In the genomic region with DNA sequence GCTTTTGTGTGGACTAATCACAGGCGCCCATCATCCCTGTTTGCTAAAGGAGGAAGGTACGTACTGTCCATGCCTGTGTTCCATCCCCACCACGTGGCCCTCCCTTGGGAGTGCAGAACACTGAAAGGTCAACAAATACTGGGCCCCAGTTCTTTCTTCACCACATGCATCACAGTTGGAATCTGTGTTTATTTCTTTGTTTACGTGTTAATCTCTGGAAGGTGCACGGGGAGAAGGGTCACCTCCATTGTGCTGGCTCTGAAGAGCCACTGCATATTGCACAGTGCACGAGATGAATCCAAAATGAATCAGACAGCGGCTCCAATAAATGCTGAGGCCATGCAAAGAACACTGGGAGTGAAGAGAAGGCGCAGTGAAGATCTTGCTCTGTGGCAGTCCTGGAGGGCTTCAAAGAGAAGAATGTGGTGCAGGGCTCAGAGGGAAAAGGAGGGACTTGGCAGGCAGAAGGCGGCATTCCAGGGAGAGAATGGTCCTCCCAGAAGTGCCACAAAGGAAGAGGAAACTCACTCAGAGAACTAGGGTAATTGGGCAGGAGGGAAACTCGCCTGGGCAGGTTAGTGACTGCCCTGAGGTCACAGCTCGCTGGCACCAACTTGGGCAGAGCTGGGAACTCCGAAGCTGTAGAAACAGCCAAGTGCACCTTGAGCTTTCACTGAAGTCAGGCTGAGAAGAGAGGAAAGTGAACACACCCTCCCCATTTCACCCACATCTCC, we compare ENCODE assay signal across 12 cellular contexts. TPM values are rescaled to one million over a fixed set of nuclear protein-coding genes. Genes with fewer than 3 reads are reported as not detected.
DNase-seq lines count a peak whose midpoint lies in the region; TF ChIP-seq lines count a peak whose summit lies in the region.
"Had no signal": no experiment of that assay in that cellular context is flagged by ENCODE, and none has a peak within 500 bp of the region (broad histone marks: within the 10 kb centered on the region; RNA-seq: fewer than 3 reads in every experiment).

No MANE protein-coding gene starts in this region.

- peak overlapping the region in 1 of 2 experiments; percentile 54 for H3K18ac ChIP-seq in mesenchymal stem cell (ENCODE audit: low read depth in 1 of 2, low read length in 2 of 2)

- H3K9me3 ChIP-seq in mesenchymal stem cell (ENCODE audit: control insufficient read depth, low read length), result no peaks in the 10 kb centered on the region

- H3K4ac ChIP-seq in mesenchymal stem cell (ENCODE audit: low read depth in 1 of 2, low read length in 2 of 2), result peak overlapping the region; percentile 47 to 57

- H2BK120ac ChIP-seq in mesenchymal stem cell (ENCODE audit: low read depth, low read length), result peak overlapping the region; percentile 42

- H3K9ac ChIP-seq in mesenchymal stem cell (ENCODE audit: low read length), result no peak overlapping the region

- no peak overlapping the region for H3K4me2 ChIP-seq in mesenchymal stem cell (ENCODE audit: low read length, poor library complexity, severe bottlenecking)

- H2AFZ ChIP-seq in mesenchymal stem cell (ENCODE audit: low read depth, low read length), result no peak overlapping the region

- no peaks in the 10 kb centered on the region for H3K4me1 Mint-ChIP-seq in activated naive CD8-positive, alpha-beta T cell treated with anti-CD3 and anti-CD28 coated beads for 36 hours

- no peak overlapping the region for H3K4me3 Mint-ChIP-seq in activated naive CD8-positive, alpha-beta T cell treated with anti-CD3 and anti-CD28 coated beads for 36 hours
- H3K4me3 Mint-ChIP-seq: activated CD8-positive, alpha-beta T cell treated with anti-CD3 and anti-CD28 coated beads, Interleukin-2, amount 10 ng/mL, durations not matched to agents 7 days and 5 days had no signal

- no peak overlapping the region for H2BK5ac ChIP-seq in mesenchymal stem cell (ENCODE audit: low read depth, low read length, poor library complexity, severe bottlenecking)

- CTCF ChIA-PET in HEK293T (lab: Yijun Ruan, JAX), result no interaction called here

- peak overlapping the region; percentile 72 for H3K27ac ChIP-seq in epithelial cell of prostate
- H3K27ac ChIP-seq in mesenchymal stem cell (ENCODE audit: low read length, poor library complexity, severe bottlenecking), result no peak overlapping the region
- H3K27ac ChIP-seq in urinary bladder (ENCODE audit: low read depth), result peak overlapping the region; percentile 74

- WGBS in mesenchymal stem cell, result 65% methylated on average over 12 of the region's 12 CpGs
- 65% methylated on average over 12 of the region's 12 CpGs for whole genome bisulfite sequencing in urinary bladder

- peak overlapping the region; percentile 31 to 70 for H2BK12ac ChIP-seq in mesenchymal stem cell (ENCODE audit: low read length in 2 of 2)

- no peaks in the 10 kb centered on the region for H3K27me3 ChIP-seq in mesenchymal stem cell (ENCODE audit: control insufficient read depth in 1 of 2, insufficient read depth in 1 of 2, low read length in 2 of 2)

- peaks cover 0 to 3% of the 10 kb centered on the region in 2 experiments for H3K36me3 ChIP-seq in mesenchymal stem cell (ENCODE audit: control insufficient read depth in 1 of 2, insufficient read depth in 2 of 2, low read depth in 1 of 2, low read length in 2 of 2)
- no peaks in the 10 kb centered on the region for H3K36me3 ChIP-seq in urinary bladder (ENCODE audit: insufficient read depth)

- peaks cover 34% of the 10 kb centered on the region for H3K4me1 ChIP-seq in mesenchymal stem cell (ENCODE audit: control insufficient read depth, insufficient read depth, low read depth, low read length)
- peaks cover 1% of the 10 kb centered on the region for H3K4me1 ChIP-seq in urinary bladder (ENCODE audit: insufficient read depth)

- H2AK5ac ChIP-seq in mesenchymal stem cell (ENCODE audit: low read length, severe bottlenecking), result no peak overlapping the region

- H3K27me3 Mint-ChIP-seq in activated naive CD8-positive, alpha-beta T cell treated with anti-CD3 and anti-CD28 coated beads for 36 hours, result no peaks in the 10 kb centered on the region

- peak overlapping the region; percentile 47 for H4K91ac ChIP-seq in mesenchymal stem cell (ENCODE audit: low read length)

- H2BK15ac ChIP-seq in mesenchymal stem cell (ENCODE audit: low read depth, poor library complexity, severe bottlenecking), result peak overlapping the region; percentile 84

- no peak overlapping the region for H3K23ac ChIP-seq in mesenchymal stem cell (ENCODE audit: low read length in 2 of 2)

- H3K14ac ChIP-seq in mesenchymal stem cell (ENCODE audit: low read length in 2 of 2), result no peak overlapping the region

- H3K4me3 ChIP-seq in mesenchymal stem cell (ENCODE audit: insufficient read depth in 1 of 2, low read depth in 1 of 2, low read length in 2 of 2) (no peak overlapping the region), urinary bladder (ENCODE audit: low read depth, low read length) (no peak overlapping the region)

- POLR2A ChIA-PET in HEK293T (lab: Yijun Ruan, JAX), result no interaction called here

- no peaks in the 10 kb centered on the region for H3K9me3 Mint-ChIP-seq in activated naive CD8-positive, alpha-beta T cell treated with anti-CD3 and anti-CD28 coated beads for 36 hours

- DNase-seq in NCI-H345 (lab: John Stamatoyannopoulos, UW) (peak; percentile 9), NCI-H345 treated with DMSO at 0.1 percent for 48 hours (lab: John Stamatoyannopoulos, UW; ENCODE audit: unreplicated experiment) (no peak), epithelial cell of prostate (ENCODE audit: low read depth, low spot score) (no peak), mesenchymal stem cell (peak; percentile 66), HEK293T (ENCODE audit: extremely low spot score) (no peak), NCI-H524 (lab: John Stamatoyannopoulos, UW) (no peak)
- DNase-seq in activated naive CD8-positive, alpha-beta T cell treated with anti-CD3 and anti-CD28 coated beads for 36 hours, result no peak
- DNase-seq: activated CD8-positive, alpha-beta T cell treated with anti-CD3 and anti-CD28 coated beads, Interleukin-2, amount 10 ng/mL, durations not matched to agents 7 days and 5 days; mesendoderm; NCI-H510A treated with DMSO at 0.1 percent for 48 hours; T-helper 1 cell had no signal

- peak overlapping the region; percentile 60 for H4K8ac ChIP-seq in mesenchymal stem cell (ENCODE audit: low read length)

- H3K36me3 Mint-ChIP-seq in activated naive CD8-positive, alpha-beta T cell treated with anti-CD3 and anti-CD28 coated beads for 36 hours, result peaks cover 2% of the 10 kb centered on the region

- H3K27ac Mint-ChIP-seq in activated naive CD8-positive, alpha-beta T cell treated with anti-CD3 and anti-CD28 coated beads for 36 hours, result no peak overlapping the region
- H3K27ac Mint-ChIP-seq: activated CD8-positive, alpha-beta T cell treated with anti-CD3 and anti-CD28 coated beads, Interleukin-2, amount 10 ng/mL, durations not matched to agents 7 days and 5 days had no signal

- peaks cover 20% of the 10 kb centered on the region for H3K79me1 ChIP-seq in mesenchymal stem cell (replicated peaks; ENCODE audit: low read length, poor library complexity, severe bottlenecking)

TF ChIP-seq in HEK293T, 16 proteins besides CTCF, POLR2A, EP300 and RAD21:
- TF ChIP-seq FOXK2 (IDR thresholded peaks at IDR 0.05), result no peak
- no peak for TF ChIP-seq SP1 (IDR thresholded peaks at IDR 0.05)
- no peak for TF ChIP-seq NFRKB (IDR thresholded peaks at IDR 0.05)
- no peak for TF ChIP-seq BHLHE40 (IDR thresholded peaks at IDR 0.05; ENCODE audit: borderline replicate concordance)

RNA-seq across cellular contexts. Expression of a gene that starts 3.7 kb away (rescaled TPM):
- polyA plus RNA-seq in mesenchymal stem cell (2013, experiment 1 of 2), result 4.0 TPM
- 3.6 TPM for polyA plus RNA-seq in mesenchymal stem cell (2013, experiment 2 of 2)
- 5.4 TPM for total RNA-seq in urinary bladder
- 7.1 TPM for polyA plus RNA-seq in urinary bladder
- total RNA-seq in activated naive CD8-positive, alpha-beta T cell treated with anti-CD3 and anti-CD28 coated beads for 36 hours, result 1 to 10 TPM in 1 of 2 experiments, under 1 TPM in 1; 0.64 to 1.2 TPM

Comparison
In these comparisons a context has a peak if more than half of its experiments do, and no peak if none do; other contexts are left out.
1. DNase-seq: peak in NCI-H345 (single experiment) and mesenchymal stem cell (single experiment); none in NCI-H345 treated with DMSO at 0.1 percent for 48 hours (single experiment), epithelial cell of prostate (single experiment), activated naive CD8-positive, alpha-beta T cell treated with anti-CD3 and anti-CD28 coated beads for 36 hours (single experiment), HEK293T (single experiment) and NCI-H524 (0 of 2).